In the genomic region with DNA sequence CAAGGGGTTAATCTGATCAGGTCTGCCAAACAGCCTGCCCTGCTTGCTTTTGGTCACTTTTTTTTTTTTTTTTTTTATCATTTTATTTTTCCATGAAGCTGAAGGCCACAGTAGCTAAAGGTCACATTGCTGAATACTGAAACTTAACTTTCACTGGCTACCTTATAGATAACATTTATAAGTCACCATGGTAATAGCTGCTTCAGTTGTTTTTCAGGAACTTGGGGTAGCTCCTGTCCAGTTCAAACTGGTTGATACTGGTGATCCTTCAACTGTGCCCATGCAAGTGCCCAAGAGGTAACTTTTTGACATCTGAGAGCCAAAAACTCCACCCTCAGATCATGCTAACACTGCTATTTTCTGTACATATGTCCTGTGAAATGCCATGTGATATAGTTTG, we compare ENCODE assay signal across 20 cellular contexts.
"Had no signal": no experiment of that assay in that cellular context is flagged by ENCODE, and none has a peak within 500 bp of the region (broad histone marks: within the 10 kb centered on the region; RNA-seq: fewer than 3 reads in every experiment).

No MANE protein-coding gene starts in this region.

- H3K4me1 ChIP-seq: colonic mucosa, esophagus squamous epithelium, heart left ventricle, stomach, transverse colon had no signal

- H3K27ac ChIP-seq: colonic mucosa, esophagus squamous epithelium, heart left ventricle, neutrophil, stomach, thoracic aorta, transverse colon had no signal

- H3K4me3 ChIP-seq: colonic mucosa, esophagus squamous epithelium, heart left ventricle, mucosa of descending colon, stomach, thoracic aorta, transverse colon had no signal

- DNase-seq: colonic mucosa; dermis blood vessel endothelial cell; esophagus squamous epithelium; foreskin melanocyte; heart left ventricle; hippocampal formation; kidney glomerular epithelial cell; mammary epithelial cell; mucosa of descending colon; naive thymus-derived CD8-positive, alpha-beta T cell; posterior cingulate gyrus; right cardiac atrium; small intestine; stimulated activated CD4-positive, alpha-beta T cell treated with anti-CD3 and anti-CD28 coated beads, Interleukin-12 subunit alpha, Interleukin-12 subunit beta, amount 100 ng/mL, for 4 hours; stimulated activated naive CD4-positive, alpha-beta T cell; stomach; substantia nigra; transverse colon had no signal

- H3K4me1 Mint-ChIP-seq: naive thymus-derived CD8-positive, alpha-beta T cell had no signal

- H3K4me3 Mint-ChIP-seq: naive thymus-derived CD8-positive, alpha-beta T cell had no signal

- H3K36me3 ChIP-seq: colonic mucosa, esophagus squamous epithelium, heart left ventricle, neutrophil, stomach, thoracic aorta, transverse colon had no signal

- H3K27me3 ChIP-seq: colonic mucosa, esophagus squamous epithelium, heart left ventricle, neutrophil, stomach, transverse colon had no signal

- H3K36me3 Mint-ChIP-seq: naive thymus-derived CD8-positive, alpha-beta T cell had no signal

- H3K27me3 Mint-ChIP-seq: naive thymus-derived CD8-positive, alpha-beta T cell had no signal

- H3K27ac Mint-ChIP-seq: naive thymus-derived CD8-positive, alpha-beta T cell had no signal

- H3K9me3 ChIP-seq: colonic mucosa, esophagus squamous epithelium, mucosa of descending colon, neutrophil, stomach, thoracic aorta, transverse colon had no signal
